27 cellular contexts compared by ENCODE assay signal in the genomic region with DNA sequence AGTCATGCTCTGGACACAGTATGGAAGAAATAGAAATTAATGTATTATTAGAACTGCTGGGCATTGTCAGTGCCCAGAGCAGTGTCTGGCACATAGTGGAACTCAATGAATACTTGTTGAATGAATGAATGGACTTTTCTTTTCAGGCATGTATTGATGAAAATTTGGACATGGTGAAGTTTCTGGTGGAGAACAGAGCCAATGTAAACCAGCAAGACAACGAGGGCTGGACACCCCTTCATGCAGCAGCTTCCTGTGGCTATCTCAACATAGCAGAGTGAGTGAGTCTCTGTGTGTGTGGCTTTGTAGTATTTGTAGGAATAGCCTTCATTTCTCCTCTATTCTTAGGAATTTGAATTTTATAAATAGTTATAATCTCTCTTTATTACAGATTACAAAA.
DNase-seq lines count a peak whose midpoint lies in the region; ATAC-seq and TF ChIP-seq lines count a peak whose summit lies in the region.
"Had no signal": no experiment of that assay in that cellular context is flagged by ENCODE, and none has a peak within 500 bp of the region (broad histone marks: within the 10 kb centered on the region; RNA-seq: fewer than 3 reads in every experiment).

No MANE protein-coding gene starts in this region.

- H3K4me2 ChIP-seq in osteoblast (ENCODE audit: insufficient read depth, low read length), result peak overlapping the region; percentile 43

- peak; percentile 5 for DNase-seq in EL
- peak; percentile 23 for DNase-seq in adipocyte (ENCODE audit: low read depth)
- DNase-seq in fibroblast of peridontal ligament (ENCODE audit: extremely low read depth), result peak; percentile 57
- no peak for DNase-seq in osteoblast (ENCODE audit: insufficient read length, low spot score, missing footprints)
- no peak for DNase-seq in T-helper 9 cell
- no peak for DNase-seq in stimulated activated naive CD8-positive, alpha-beta T cell treated with anti-CD3 and anti-CD28 coated beads, Interleukin-15, Interleukin-2, amounts not matched to agents 100 U/mL and 50 U/mL, for 24 hours
- no peak for DNase-seq in central memory CD4-positive, alpha-beta T cell
- DNase-seq: activated CD4-positive, alpha-beta memory T cell treated with anti-CD3 and anti-CD28 coated beads for 36 hours; activated CD4-positive, CD25-positive, alpha-beta regulatory T cell; endodermal cell; kidney glomerular epithelial cell; naive B cell; NCI-H1092 treated with DMSO at 0.1 percent for 48 hours; NCI-H1930; NCI-H774; stimulated activated CD4-positive, alpha-beta T cell treated with anti-CD3 and anti-CD28 coated beads, Interleukin-12 subunit alpha, Interleukin-12 subunit beta, amount 100 ng/mL, for 4 hours; stimulated activated CD4-positive, alpha-beta T cell treated with anti-CD3 and anti-CD28 coated beads, Interleukin-4, amount 100 ng/mL, for 24 hours; stimulated activated naive B cell treated with anti-CD40 and anti-IgM and Interleukin-4, amounts not matched to agents 10 μg/mL and 1 μg/mL and 100 μg/mL, for 72 hours had no signal

- no peak for TF ChIP-seq CTCF in osteoblast (IDR thresholded peaks at IDR 0.05; ENCODE audit: extremely low read depth, low read depth, low read length)

- ATAC-seq in stimulated activated naive CD8-positive, alpha-beta T cell treated with anti-CD3 and anti-CD28 coated beads, Interleukin-15, Interleukin-2, amounts not matched to agents 100 U/mL and 50 U/mL, for 24 hours, result no peak
- no peak for ATAC-seq in GM21381 (IDR thresholded peaks at IDR 0.05; ENCODE audit: unreplicated experiment)
- ATAC-seq: activated naive CD4-positive, alpha-beta T cell treated with anti-CD3 and anti-CD28 coated beads, Interleukin-2, amount 50 U/mL, for 72 hours; HepG2; stimulated activated naive B cell treated with anti-CD40 and anti-IgM and Interleukin-4, amounts not matched to agents 10 μg/mL and 1 μg/mL and 100 μg/mL, for 72 hours had no signal

- H3K9me3 ChIP-seq in adipocyte (ENCODE audit: control insufficient read depth, low read length), result no peaks in the 10 kb centered on the region
- no peaks in the 10 kb centered on the region for H3K9me3 ChIP-seq in osteoblast (ENCODE audit: low read depth, low read length)
- H3K9me3 ChIP-seq: ascending aorta, esophagus muscularis mucosa, thoracic aorta had no signal

- no peak overlapping the region for H2AFZ ChIP-seq in osteoblast (ENCODE audit: low read length)

- H3K27ac ChIP-seq in osteoblast (ENCODE audit: low read depth, low read length), result peak overlapping the region; percentile 51
- H3K27ac ChIP-seq: ascending aorta, C4-2B, coronary artery, RWPE1, thoracic aorta had no signal

- no peaks in the 10 kb centered on the region for H3K79me2 ChIP-seq in osteoblast (ENCODE audit: insufficient read depth, low read length)

- no peaks in the 10 kb centered on the region for H3K36me3 ChIP-seq in adipocyte (ENCODE audit: control insufficient read depth, insufficient read depth, low read length, severe bottlenecking)
- no peaks in the 10 kb centered on the region for H3K36me3 ChIP-seq in osteoblast (ENCODE audit: insufficient read depth, low read length)
- H3K36me3 ChIP-seq: ascending aorta, esophagus muscularis mucosa, thoracic aorta had no signal

- H3K27me3 ChIP-seq in adipocyte (replicated peaks; ENCODE audit: control insufficient read depth, insufficient read depth, low read length), result no peaks in the 10 kb centered on the region
- no peaks in the 10 kb centered on the region for H3K27me3 ChIP-seq in osteoblast (ENCODE audit: insufficient read depth, low read length)
- H3K27me3 ChIP-seq: ascending aorta, esophagus muscularis mucosa had no signal

- peaks cover 14% of the 10 kb centered on the region for H3K4me1 ChIP-seq in adipocyte (ENCODE audit: control insufficient read depth, insufficient read depth, low read length)
- peaks cover 12% of the 10 kb centered on the region for H3K4me1 ChIP-seq in osteoblast (ENCODE audit: insufficient read depth, low read length)

- H3K4me3 ChIP-seq in adipocyte (ENCODE audit: low read length) (no peak overlapping the region), osteoblast (ENCODE audit: insufficient read depth, low read length) (no peak overlapping the region)
- H3K4me3 ChIP-seq: ascending aorta, coronary artery, esophagus muscularis mucosa, thoracic aorta had no signal

- no peaks in the 10 kb centered on the region for H4K20me1 ChIP-seq in osteoblast (ENCODE audit: insufficient read depth, low read length)

- no peak overlapping the region for H3K9ac ChIP-seq in adipocyte (ENCODE audit: low read length)

Comparison
In these comparisons a context has a peak if more than half of its experiments do, and no peak if none do; other contexts are left out.
1. DNase-seq: peak in EL (single experiment), adipocyte (single experiment) and fibroblast of peridontal ligament (single experiment); none in osteoblast (single experiment), T-helper 9 cell (single experiment), stimulated activated naive CD8-positive, alpha-beta T cell treated with anti-CD3 and anti-CD28 coated beads, Interleukin-15, Interleukin-2, amounts not matched to agents 100 U/mL and 50 U/mL, for 24 hours (single experiment) and central memory CD4-positive, alpha-beta T cell (single experiment).